ENCODE assay signal across 29 cellular contexts in the genomic region with DNA sequence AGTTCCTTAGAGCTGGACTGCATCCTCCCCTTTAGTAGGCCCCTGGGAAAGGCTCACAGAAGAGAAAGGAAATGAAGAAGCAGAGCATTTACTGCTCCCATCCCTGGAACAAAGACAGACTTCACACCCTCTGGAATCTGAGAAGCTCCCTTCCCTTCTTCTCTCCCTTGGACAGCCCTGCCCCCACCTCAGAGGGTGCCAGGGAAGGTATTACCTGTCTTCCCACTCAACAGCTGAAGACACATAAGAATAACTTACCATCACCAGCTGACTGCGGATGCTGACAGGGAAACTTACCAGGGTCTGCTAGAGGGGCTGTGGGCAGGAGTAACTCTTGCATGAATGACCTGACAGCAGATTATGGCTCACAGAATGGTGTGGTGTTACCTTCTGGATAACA.
"Had no signal": no experiment of that assay in that cellular context is flagged by ENCODE, and none has a peak within 500 bp of the region (broad histone marks: within the 10 kb centered on the region; RNA-seq: fewer than 3 reads in every experiment).

No MANE protein-coding gene starts in this region.

- H3K4me3 Mint-ChIP-seq: activated B cell treated with CpG ODN at 0.5 μM for 24 hours; activated CD4-positive, alpha-beta memory T cell treated with anti-CD3 and anti-CD28 coated beads for 36 hours; activated CD4-positive, alpha-beta T cell treated with anti-CD3 and anti-CD28 coated beads, Interleukin-2, amount 10 ng/mL, durations not matched to agents 24 days and 14 days; activated CD8-positive, alpha-beta memory T cell treated with anti-CD3 and anti-CD28 coated beads, Interleukin-2, amount 10 ng/mL, durations not matched to agents 7 days and 5 days; activated CD8-positive, alpha-beta T cell treated with anti-CD3 and anti-CD28 coated beads, Interleukin-2, amount 10 ng/mL, durations not matched to agents 7 days and 5 days; activated naive CD4-positive, alpha-beta T cell treated with anti-CD3 and anti-CD28 coated beads for 36 hours; activated naive CD4-positive, alpha-beta T cell treated with anti-CD3 and anti-CD28 coated beads, Interleukin-2, amount 50 U/mL, for 24 hours; activated naive CD8-positive, alpha-beta T cell treated with anti-CD3 and anti-CD28 coated beads for 36 hours; activated naive CD8-positive, alpha-beta T cell treated with anti-CD3 and anti-CD28 coated beads, Interleukin-2, amount 50 U/mL, for 24 hours; activated T-helper 1 cell treated with anti-CD3 and anti-CD28 coated beads, Interleukin-12 subunit alpha, Interleukin-12 subunit beta, Interleukin-2, Interleukin-4 antibody, amounts not matched to agents 30 ng/mL and 10 ng/mL and 1 ng/mL, durations not matched to agents 14 hours and 24 hours and 36 hours; effector memory CD8-positive, alpha-beta T cell had no signal

- H3K27me3 ChIP-seq: adrenal gland, body of pancreas, esophagus squamous epithelium had no signal

- H3K4me3 ChIP-seq: adrenal gland, body of pancreas, esophagus squamous epithelium had no signal

- H3K36me3 ChIP-seq: adrenal gland, esophagus squamous epithelium had no signal

- H3K4me1 Mint-ChIP-seq: activated B cell treated with CpG ODN at 0.5 μM for 24 hours; activated CD4-positive, alpha-beta T cell treated with anti-CD3 and anti-CD28 coated beads, Interleukin-2, amount 10 ng/mL, durations not matched to agents 24 days and 14 days; activated CD8-positive, alpha-beta memory T cell treated with anti-CD3 and anti-CD28 coated beads, Interleukin-2, amount 10 ng/mL, durations not matched to agents 7 days and 5 days; activated naive CD4-positive, alpha-beta T cell treated with anti-CD3 and anti-CD28 coated beads, Interleukin-2, amount 50 U/mL, for 24 hours; activated naive CD8-positive, alpha-beta T cell treated with anti-CD3 and anti-CD28 coated beads for 36 hours; activated naive CD8-positive, alpha-beta T cell treated with anti-CD3 and anti-CD28 coated beads, Interleukin-2, amount 50 U/mL, for 24 hours had no signal

- H3K27me3 Mint-ChIP-seq: activated B cell treated with CpG ODN at 0.5 μM for 24 hours; activated CD4-positive, alpha-beta memory T cell treated with anti-CD3 and anti-CD28 coated beads for 36 hours; activated CD4-positive, alpha-beta T cell treated with anti-CD3 and anti-CD28 coated beads, Interleukin-2, amount 10 ng/mL, durations not matched to agents 24 days and 14 days; activated CD8-positive, alpha-beta memory T cell treated with anti-CD3 and anti-CD28 coated beads, Interleukin-2, amount 10 ng/mL, durations not matched to agents 7 days and 5 days; activated naive CD4-positive, alpha-beta T cell treated with anti-CD3 and anti-CD28 coated beads, Interleukin-2, amount 50 U/mL, for 24 hours; activated naive CD8-positive, alpha-beta T cell treated with anti-CD3 and anti-CD28 coated beads for 36 hours; activated naive CD8-positive, alpha-beta T cell treated with anti-CD3 and anti-CD28 coated beads, Interleukin-2, amount 50 U/mL, for 24 hours; effector memory CD8-positive, alpha-beta T cell had no signal

- H3K27ac Mint-ChIP-seq: activated B cell treated with CpG ODN at 0.5 μM for 24 hours; activated CD4-positive, alpha-beta memory T cell treated with anti-CD3 and anti-CD28 coated beads for 36 hours; activated CD4-positive, alpha-beta T cell treated with anti-CD3 and anti-CD28 coated beads, Interleukin-2, amount 10 ng/mL, durations not matched to agents 24 days and 14 days; activated CD8-positive, alpha-beta memory T cell treated with anti-CD3 and anti-CD28 coated beads, Interleukin-2, amount 10 ng/mL, durations not matched to agents 7 days and 5 days; activated CD8-positive, alpha-beta T cell treated with anti-CD3 and anti-CD28 coated beads, Interleukin-2, amount 10 ng/mL, durations not matched to agents 7 days and 5 days; activated naive CD4-positive, alpha-beta T cell treated with anti-CD3 and anti-CD28 coated beads for 36 hours; activated naive CD4-positive, alpha-beta T cell treated with anti-CD3 and anti-CD28 coated beads, Interleukin-2, amount 50 U/mL, for 24 hours; activated naive CD8-positive, alpha-beta T cell treated with anti-CD3 and anti-CD28 coated beads for 36 hours; activated naive CD8-positive, alpha-beta T cell treated with anti-CD3 and anti-CD28 coated beads, Interleukin-2, amount 50 U/mL, for 24 hours; activated T-helper 1 cell treated with anti-CD3 and anti-CD28 coated beads, Interleukin-12 subunit alpha, Interleukin-12 subunit beta, Interleukin-2, Interleukin-4 antibody, amounts not matched to agents 30 ng/mL and 10 ng/mL and 1 ng/mL, durations not matched to agents 14 hours and 24 hours and 36 hours; activated T-helper 2 cell treated with anti-CD3 and anti-CD28 coated beads, Interferon-gamma antibody, Interleukin-2, Interleukin-4, amounts not matched to agents 10 μg/mL and 5 μg/mL and 100 μg/mL, durations not matched to agents 14 hours and 24 hours and 36 hours; effector memory CD8-positive, alpha-beta T cell had no signal

- H3K9me3 Mint-ChIP-seq: activated CD4-positive, alpha-beta T cell treated with anti-CD3 and anti-CD28 coated beads, Interleukin-2, amount 10 ng/mL, durations not matched to agents 24 days and 14 days; activated naive CD4-positive, alpha-beta T cell treated with anti-CD3 and anti-CD28 coated beads, Interleukin-2, amount 50 U/mL, for 24 hours had no signal

- ATAC-seq: activated CD4-positive, CD25-positive, alpha-beta regulatory T cell treated with anti-CD3 and anti-CD28 coated beads, Interleukin-2, amount 50 U/mL, for 24 hours; activated CD8-positive, alpha-beta memory T cell treated with anti-CD3 and anti-CD28 coated beads, Interleukin-2, amount 10 ng/mL, durations not matched to agents 7 days and 5 days; activated CD8-positive, alpha-beta T cell treated with anti-CD3 and anti-CD28 coated beads, Interleukin-2, amount 10 ng/mL, durations not matched to agents 7 days and 5 days; activated naive CD8-positive, alpha-beta T cell treated with anti-CD3 and anti-CD28 coated beads, Interleukin-2, amount 50 U/mL, for 24 hours; body of pancreas; effector memory CD8-positive, alpha-beta T cell had no signal

- H3K4me1 ChIP-seq: adrenal gland, body of pancreas, esophagus squamous epithelium had no signal

- DNase-seq: activated B cell treated with CpG ODN at 0.5 μM for 24 hours; activated CD4-positive, alpha-beta memory T cell treated with anti-CD3 and anti-CD28 coated beads for 36 hours; activated CD4-positive, alpha-beta T cell treated with anti-CD3 and anti-CD28 coated beads, Interleukin-2, amount 10 ng/mL, durations not matched to agents 24 days and 14 days; activated CD8-positive, alpha-beta memory T cell treated with anti-CD3 and anti-CD28 coated beads, Interleukin-2, amount 10 ng/mL, durations not matched to agents 7 days and 5 days; activated CD8-positive, alpha-beta memory T cell treated with anti-CD3 and anti-CD28 coated beads, Interleukin-2, amount 50 U/mL, for 4 hours; activated CD8-positive, alpha-beta T cell treated with anti-CD3 and anti-CD28 coated beads, Interleukin-2, amount 10 ng/mL, durations not matched to agents 7 days and 5 days; activated effector memory CD4-positive, alpha-beta T cell treated with anti-CD3 and anti-CD28 coated beads, Interleukin-2, amount 50 U/mL, for 16 hours; activated naive CD4-positive, alpha-beta T cell treated with anti-CD3 and anti-CD28 coated beads for 36 hours; activated naive CD8-positive, alpha-beta T cell treated with anti-CD3 and anti-CD28 coated beads for 36 hours; activated naive CD8-positive, alpha-beta T cell treated with anti-CD3 and anti-CD28 coated beads, Interleukin-2, amount 50 U/mL, for 24 hours; activated T-cell treated with anti-CD3 and anti-CD28 coated beads, Interleukin-2, amount 50 U/mL, for 1 hour; activated T-cell treated with anti-CD3 and anti-CD28 coated beads, Interleukin-2, amount 50 U/mL, for 48 hours; adrenal gland; amygdala; aorta; body of pancreas; caudate nucleus; cortex of kidney; dermis blood vessel endothelial cell; effector CD4-positive, alpha-beta T cell; effector memory CD8-positive, alpha-beta T cell; esophagus squamous epithelium; foreskin melanocyte; head of caudate nucleus; T-helper 2 cell had no signal

- H3K9me3 ChIP-seq: adrenal gland, body of pancreas had no signal
